ENCODE assay signal across 8 cellular contexts in genomic region chr15:38683382-38684242, GRCh38.
DNase-seq lines count a peak whose midpoint lies in the region; ATAC-seq and TF ChIP-seq lines count a peak whose summit lies in the region.

No MANE protein-coding gene starts in this region.

- no peaks in the 10 kb centered on the region for H4K20me1 ChIP-seq in PC-9 (ENCODE audit: insufficient read depth)

- H3K36me3 ChIP-seq in PC-9 (ENCODE audit: low read depth), result no peaks in the 10 kb centered on the region

- no peaks in the 10 kb centered on the region for H3F3A ChIP-seq in PC-9 (ENCODE audit: insufficient read depth, low read depth)

- ATAC-seq in GM18909 (IDR thresholded peaks at IDR 0.05; ENCODE audit: poor library complexity, unreplicated experiment), result peak; percentile 89
- ATAC-seq in HG03280 (IDR thresholded peaks at IDR 0.05; ENCODE audit: unreplicated experiment), result peak; percentile 75

- H3K9me3 Mint-ChIP-seq in activated T-helper 1 cell treated with anti-CD3 and anti-CD28 coated beads, Interleukin-12 subunit alpha, Interleukin-12 subunit beta, Interleukin-2, Interleukin-4 antibody, amounts not matched to agents 30 ng/mL and 10 ng/mL and 1 ng/mL, durations not matched to agents 14 hours and 24 hours and 36 hours, result no peaks in the 10 kb centered on the region

- peak overlapping the region; percentile 95 for H3K27ac Mint-ChIP-seq in activated T-helper 1 cell treated with anti-CD3 and anti-CD28 coated beads, Interleukin-12 subunit alpha, Interleukin-12 subunit beta, Interleukin-2, Interleukin-4 antibody, amounts not matched to agents 30 ng/mL and 10 ng/mL and 1 ng/mL, durations not matched to agents 14 hours and 24 hours and 36 hours

- H3K27me3 ChIP-seq in PC-9 (ENCODE audit: insufficient read depth, low read depth), result no peaks in the 10 kb centered on the region

- DNase-seq in PC-9, result peak in 1 of 2 experiments; percentile 41
- DNase-seq in activated T-helper 1 cell treated with anti-CD3 and anti-CD28 coated beads, Interleukin-12 subunit alpha, Interleukin-12 subunit beta, Interleukin-2, Interleukin-4 antibody, amounts not matched to agents 30 ng/mL and 10 ng/mL and 1 ng/mL, durations not matched to agents 14 hours and 24 hours and 36 hours (ENCODE audit: low spot score), result peak; percentile 57
- peak; percentile 14 for DNase-seq in foreskin melanocyte
- peak in 9 of 10 donors; percentile 31 to 90 (median 65) for DNase-seq in posterior cingulate gyrus
- no peak for DNase-seq in amniotic stem cell (lab: John Stamatoyannopoulos, UW)

- no peaks in the 10 kb centered on the region for H3K79me2 ChIP-seq in PC-9 (ENCODE audit: low read depth)

- H3K4me2 ChIP-seq in PC-9, result no peak overlapping the region

- H3K27ac ChIP-seq in C4-2B (no peak overlapping the region), PC-9 (no peak overlapping the region)

- peaks cover 14% of the 10 kb centered on the region for H3K36me3 Mint-ChIP-seq in activated T-helper 1 cell treated with anti-CD3 and anti-CD28 coated beads, Interleukin-12 subunit alpha, Interleukin-12 subunit beta, Interleukin-2, Interleukin-4 antibody, amounts not matched to agents 30 ng/mL and 10 ng/mL and 1 ng/mL, durations not matched to agents 14 hours and 24 hours and 36 hours (ENCODE audit: low read depth)

- no peak overlapping the region for H3K4me3 ChIP-seq in PC-9

- H3K9me3 ChIP-seq in PC-9 (ENCODE audit: insufficient read depth, low read depth), result no peaks in the 10 kb centered on the region

- H3K27me3 Mint-ChIP-seq in activated T-helper 1 cell treated with anti-CD3 and anti-CD28 coated beads, Interleukin-12 subunit alpha, Interleukin-12 subunit beta, Interleukin-2, Interleukin-4 antibody, amounts not matched to agents 30 ng/mL and 10 ng/mL and 1 ng/mL, durations not matched to agents 14 hours and 24 hours and 36 hours (ENCODE audit: insufficient read depth), result no peaks in the 10 kb centered on the region

- CTCF ChIA-PET in PC-9 (lab: Charles Lee), result interaction anchor here (0.9 to 2.8 kb wide), 3 partner anchors 15 to 243 kb away, joined by 4 to 14 read pairs (median 6); no protein-coding TSS in a partner anchor

- POLR2A ChIA-PET in PC-9 (lab: Charles Lee; ENCODE audit: unreplicated experiment), result no interaction called here

- H3K9me2 ChIP-seq in PC-9 (ENCODE audit: insufficient read depth), result no peaks in the 10 kb centered on the region

- H2AFZ ChIP-seq in PC-9, result no peak overlapping the region

- TF ChIP-seq CTCF in C4-2B (conservative IDR thresholded peaks at IDR 0.05), result peak; percentile 88
- peak; percentile 77 for TF ChIP-seq CTCF in PC-9 (conservative IDR thresholded peaks at IDR 0.05)

- peak overlapping the region; percentile 65 for H3K4me3 Mint-ChIP-seq in activated T-helper 1 cell treated with anti-CD3 and anti-CD28 coated beads, Interleukin-12 subunit alpha, Interleukin-12 subunit beta, Interleukin-2, Interleukin-4 antibody, amounts not matched to agents 30 ng/mL and 10 ng/mL and 1 ng/mL, durations not matched to agents 14 hours and 24 hours and 36 hours

- no peaks in the 10 kb centered on the region for H3K4me1 ChIP-seq in PC-9 (replicated peaks; ENCODE audit: insufficient read depth)

- H3K4me1 Mint-ChIP-seq in activated T-helper 1 cell treated with anti-CD3 and anti-CD28 coated beads, Interleukin-12 subunit alpha, Interleukin-12 subunit beta, Interleukin-2, Interleukin-4 antibody, amounts not matched to agents 30 ng/mL and 10 ng/mL and 1 ng/mL, durations not matched to agents 14 hours and 24 hours and 36 hours (ENCODE audit: low read depth), result peaks cover 80% of the 10 kb centered on the region

- no TSS peak for BruUV-seq in PC-9 (replicated peaks; lab: Mats Ljungman, UMichigan)

- intact Hi-C loops in PC-9 (cut with micrococcal nuclease; ENCODE audit: unreplicated experiment) (loop anchor here (2.0 kb wide), 3 partner anchors 121 to 243 kb away; no protein-coding TSS in a partner anchor), posterior cingulate gyrus (cut with DNase I) (loop anchor here (2.0 to 5.0 kb wide), 4 partner anchors 119 to 686 kb away; partner anchors contain the start of gene RASGRP1)
- intact Hi-C loops in activated T-helper 1 cell treated with anti-CD3 and anti-CD28 coated beads, Interleukin-12 subunit alpha, Interleukin-12 subunit beta, Interleukin-2, Interleukin-4 antibody, amounts not matched to agents 30 ng/mL and 10 ng/mL and 1 ng/mL, durations not matched to agents 14 hours and 24 hours and 36 hours (cut with micrococcal nuclease), result loop anchor here (1.0 to 10.0 kb wide), 7 partner anchors 9 to 1421 kb away; partner anchors contain the start of gene BMF
